In the genomic region with DNA sequence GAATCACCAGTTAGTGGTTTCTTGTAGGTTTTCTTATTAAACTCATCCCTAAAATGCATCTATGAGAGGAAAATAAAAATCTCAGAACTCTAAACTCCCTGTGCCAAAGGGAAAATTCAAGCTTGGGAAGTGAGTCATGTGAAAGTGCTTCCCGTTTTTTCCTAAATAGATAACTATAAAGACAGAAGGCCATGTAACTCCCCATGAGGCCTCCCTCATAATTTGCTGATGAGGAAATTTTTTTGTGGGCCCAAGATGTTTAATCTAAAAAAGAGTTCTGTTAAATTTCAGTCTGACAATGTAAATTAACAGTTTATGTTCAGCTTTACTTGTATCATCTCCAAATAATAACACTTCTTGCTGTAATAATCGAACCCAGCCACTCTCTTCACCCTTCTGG, we compare ENCODE assay signal across 19 cellular contexts.
DNase-seq lines count a peak whose midpoint lies in the region; ATAC-seq, FAIRE-seq and TF ChIP-seq lines count a peak whose summit lies in the region.
"Had no signal": no experiment of that assay in that cellular context is flagged by ENCODE, and none has a peak within 500 bp of the region (broad histone marks: within the 10 kb centered on the region; RNA-seq: fewer than 3 reads in every experiment).

No MANE protein-coding gene starts in this region.

- no peak overlapping the region for H2AK9ac ChIP-seq in IMR-90 (replicated peaks; ENCODE audit: low read depth, low read length, poor library complexity)

- H3K4me1 ChIP-seq in IMR-90 (ENCODE audit: control insufficient read depth, insufficient read depth, low read length) = no peaks in the 10 kb centered on the region
- no peaks in the 10 kb centered on the region for H3K4me1 ChIP-seq in endothelial cell of umbilical vein (ENCODE audit: control insufficient read depth, extremely low read depth, insufficient read depth, low read length)
- peaks cover 3% of the 10 kb centered on the region for H3K4me1 ChIP-seq in mesendoderm (ENCODE audit: control insufficient read depth, low read depth, low read length)
- no peaks in the 10 kb centered on the region for H3K4me1 ChIP-seq in HAP-1

- no CpG with 5 or more reads among the region's 2 CpGs for WGBS in IMR-90 (ENCODE audit: extremely low coverage in 2 of 2, insufficient read length in 1 of 2), 2 experiments
- WGBS in mesendoderm (ENCODE audit: extremely low coverage, insufficient coverage, low lambda C conversion rate) = no CpG with 5 or more reads among the region's 2 CpGs

- no peak for FAIRE-seq in endothelial cell of umbilical vein (lab: Jason Lieb, UNC)
- FAIRE-seq: D721Med, G401.6, GM18507 had no signal

- BruUV-seq in IMR-90 (replicated peaks; lab: Mats Ljungman, UMichigan) (no TSS peak), endothelial cell of umbilical vein (replicated peaks; lab: Mats Ljungman, UMichigan) (no TSS peak)

- H2BK5ac ChIP-seq in IMR-90 (ENCODE audit: low read depth, low read length, poor library complexity, severe bottlenecking) (no peak overlapping the region), mesendoderm (ENCODE audit: low read length) (no peak overlapping the region)

- no peak overlapping the region for H2BK20ac ChIP-seq in IMR-90 (ENCODE audit: low read depth, low read length)

- intact Hi-C loops in IMR-90 (cut with micrococcal nuclease) (no loop called here), endothelial cell of umbilical vein (cut with micrococcal nuclease) (no loop called here)

- H3K9me1 ChIP-seq in IMR-90 (ENCODE audit: insufficient read depth, low read length) = no peaks in the 10 kb centered on the region
- no peaks in the 10 kb centered on the region for H3K9me1 ChIP-seq in endothelial cell of umbilical vein (replicated peaks; ENCODE audit: control insufficient read depth, extremely low read depth, insufficient read depth, low read length)

- H4K91ac ChIP-seq in IMR-90 (ENCODE audit: insufficient read depth, low read depth, low read length) = no peak overlapping the region

- H2AK5ac ChIP-seq in IMR-90 (ENCODE audit: low read depth, low read length) (no peak overlapping the region), mesendoderm (ENCODE audit: low read length) (peak overlapping the region; percentile 54)

- H4K5ac ChIP-seq in IMR-90 (ENCODE audit: low read depth, low read length) = no peak overlapping the region
- H4K5ac ChIP-seq in mesendoderm (ENCODE audit: low read length) = no peak overlapping the region

- H3K27me3 ChIP-seq in IMR-90 (ENCODE audit: control insufficient read depth, insufficient read depth, low read length) = no peaks in the 10 kb centered on the region
- H3K27me3 ChIP-seq in endothelial cell of umbilical vein (ENCODE audit: control insufficient read depth in 2 of 2, insufficient read depth in 2 of 2, low read length in 2 of 2) = no peaks in the 10 kb centered on the region
- H3K27me3 ChIP-seq in mesendoderm (ENCODE audit: insufficient read depth, low read length, poor library complexity) = no peaks in the 10 kb centered on the region
- no peaks in the 10 kb centered on the region for H3K27me3 ChIP-seq in HAP-1 (ENCODE audit: low read depth)

- H3K27ac ChIP-seq in IMR-90 (ENCODE audit: insufficient read depth, low read length) = no peak overlapping the region
- H3K27ac ChIP-seq in endothelial cell of umbilical vein (ENCODE audit: insufficient read depth, low read depth, low read length) = no peak overlapping the region
- no peak overlapping the region for H3K27ac ChIP-seq in mesendoderm (ENCODE audit: low read depth, low read length)

- H3K79me1 ChIP-seq in IMR-90 (ENCODE audit: low read depth in 1 of 2, low read length in 2 of 2) (no peaks in the 10 kb centered on the region), mesendoderm (ENCODE audit: low read length) (no peaks in the 10 kb centered on the region)

- H2AFZ ChIP-seq in IMR-90 (replicated peaks; ENCODE audit: low read length, poor library complexity) (no peak overlapping the region), endothelial cell of umbilical vein (ENCODE audit: low read depth, low read length) (no peak overlapping the region)

- H3K9me3 ChIP-seq in IMR-90 (ENCODE audit: control insufficient read depth, insufficient read depth, low read length) (no peaks in the 10 kb centered on the region), endothelial cell of umbilical vein (replicated peaks; ENCODE audit: control insufficient read depth, insufficient read depth, low read length) (peaks cover 2% of the 10 kb centered on the region), HAP-1 (no peaks in the 10 kb centered on the region)

- no peak for TF ChIP-seq RAD21 in IMR-90 (IDR thresholded peaks at IDR 0.05; ENCODE audit: low read length)

- H3K4me3 ChIP-seq in IMR-90 (ENCODE audit: insufficient read depth, low read depth, low read length) (no peak overlapping the region), endothelial cell of umbilical vein (replicated peaks in 1 of 3; ENCODE audit: insufficient read depth in 1 of 3, low read depth in 1 of 3, low read length in 3 of 3) (no peak overlapping the region), mesendoderm (ENCODE audit: low read length) (no peak overlapping the region), HAP-1 (no peak overlapping the region)

- H3K79me2 ChIP-seq in endothelial cell of umbilical vein (ENCODE audit: control insufficient read depth, insufficient read depth, low read length) (no peaks in the 10 kb centered on the region), mesendoderm (ENCODE audit: control insufficient read depth, insufficient read depth, low read length) (no peaks in the 10 kb centered on the region)

- H4K20me1 ChIP-seq in IMR-90 (ENCODE audit: insufficient read depth, low read length) = no peaks in the 10 kb centered on the region
- H4K20me1 ChIP-seq in endothelial cell of umbilical vein (replicated peaks; ENCODE audit: control insufficient read depth, extremely low read depth, insufficient read depth, low read length) = no peaks in the 10 kb centered on the region

- dilution Hi-C loops in IMR-90 (cut with HindIII; ENCODE audit: low sequenced_read_pairs, unreplicated experiment) (no loop called here), endothelial cell of umbilical vein (cut with MboI; ENCODE audit: extremely low pct_ligation_motif_present, low sequenced_read_pairs) (no loop called here)

- H3K36me3 ChIP-seq in IMR-90 (ENCODE audit: control insufficient read depth, insufficient read depth, low read length) (no peaks in the 10 kb centered on the region), endothelial cell of umbilical vein (ENCODE audit: control insufficient read depth in 2 of 2, extremely low read depth in 1 of 2, insufficient read depth in 2 of 2, low read length in 2 of 2) (no peaks in the 10 kb centered on the region), mesendoderm (ENCODE audit: control insufficient read depth, insufficient read depth, low read length) (no peaks in the 10 kb centered on the region), HAP-1 (replicated peaks) (no peaks in the 10 kb centered on the region)

- no peak overlapping the region for H3K18ac ChIP-seq in IMR-90 (ENCODE audit: low read depth, low read length)
- peak overlapping the region; percentile 68 for H3K18ac ChIP-seq in mesendoderm (ENCODE audit: low read length)

- POLR2A ChIA-PET in IMR-90 (lab: Charles Lee; ENCODE audit: unreplicated experiment) (no interaction called here), endothelial cell of umbilical vein (lab: Charles Lee) (no interaction called here)

- H2BK120ac ChIP-seq in IMR-90 (ENCODE audit: low read depth, low read length) = no peak overlapping the region
- no peak overlapping the region for H2BK120ac ChIP-seq in mesendoderm (ENCODE audit: low read depth, low read length)

- H3K4ac ChIP-seq in IMR-90 (ENCODE audit: low read depth, low read length) (no peak overlapping the region), mesendoderm (ENCODE audit: low read depth, low read length) (no peak overlapping the region)

- no peak overlapping the region for H3K14ac ChIP-seq in IMR-90 (replicated peaks; ENCODE audit: low read depth, low read length)

- H3K9ac ChIP-seq in IMR-90 (ENCODE audit: low read depth, low read length) (no peak overlapping the region), endothelial cell of umbilical vein (replicated peaks; ENCODE audit: extremely low read depth, insufficient read depth, low read length) (no peak overlapping the region), mesendoderm (ENCODE audit: low read length) (no peak overlapping the region)

- H4K8ac ChIP-seq in IMR-90 (ENCODE audit: low read depth in 2 of 2, low read length in 2 of 2) (no peak overlapping the region), mesendoderm (ENCODE audit: low read depth, low read length) (no peak overlapping the region)

- TF ChIP-seq CTCF in IMR-90 (conservative IDR thresholded peaks at IDR 0.05; ENCODE audit: low read depth, low read length) (no peak), endothelial cell of umbilical vein (IDR thresholded peaks at IDR 0.05; ENCODE audit: extremely low read depth in 1 of 2, insufficient read depth in 1 of 2, low read depth in 1 of 2, low read length in 2 of 2) (no peak)

- peak; percentile 9 for DNase-seq in AG20443 (ENCODE audit: low spot score)
- DNase-seq in IMR-90 = peak; percentile 19
- no peak for DNase-seq in endothelial cell of umbilical vein (ENCODE audit: low read depth, low spot score)
- no peak for DNase-seq in mesendoderm
- no peak for DNase-seq in occipital lobe (lab: John Stamatoyannopoulos, UW)
- no peak for DNase-seq in NCI-H1092 (lab: John Stamatoyannopoulos, UW)
- DNase-seq in HAP-1 (ENCODE audit: low spot score in 2 of 2) = no peak
- DNase-seq in COLO668 (lab: John Stamatoyannopoulos, UW; ENCODE audit: unreplicated experiment) = no peak
- DNase-seq: ACHN; CD4-positive, alpha-beta T cell; DMS79; NCI-H187; NCI-H446; NCI-H69; OCI-M1; SHP77 treated with DMSO at 0.1 percent for 48 hours had no signal

- no peak overlapping the region for H3K23ac ChIP-seq in IMR-90 (ENCODE audit: low read depth, low read length)
- no peak overlapping the region for H3K23ac ChIP-seq in mesendoderm (ENCODE audit: low read length)

- in situ Hi-C loops in IMR-90 (cut with MboI; ENCODE audit: low sequenced_read_pairs) = no loop called here
- in situ Hi-C loops in HAP-1 (cut with MboI; ENCODE audit: low sequenced_read_pairs) = no loop called here

- H3K56ac ChIP-seq in IMR-90 (ENCODE audit: extremely low read depth, insufficient read depth, low read length) = no peak overlapping the region
- H3K56ac ChIP-seq in mesendoderm (ENCODE audit: low read length) = no peak overlapping the region

- no peak for TF ChIP-seq POLR2A in IMR-90 (IDR thresholded peaks at IDR 0.05; ENCODE audit: low read depth, low read length)
- no peak for TF ChIP-seq POLR2A in endothelial cell of umbilical vein (IDR thresholded peaks at IDR 0.05; ENCODE audit: low read depth, low read length)

- no peak overlapping the region for H2BK15ac ChIP-seq in IMR-90 (ENCODE audit: low read depth, low read length)
- no peak overlapping the region for H2BK15ac ChIP-seq in mesendoderm (replicated peaks; ENCODE audit: low read depth)

- H3K4me2 ChIP-seq in IMR-90 (ENCODE audit: low read depth, low read length) = no peak overlapping the region
- no peak overlapping the region for H3K4me2 ChIP-seq in endothelial cell of umbilical vein (ENCODE audit: insufficient read depth, low read length)
- no peak overlapping the region for H3K4me2 ChIP-seq in mesendoderm (ENCODE audit: low read length)

- CTCF ChIA-PET in IMR-90 (lab: Yijun Ruan, JAX) = interaction anchor here (0.9 kb wide), 1 partner anchor 268 kb away, joined by 3 read pairs; no protein-coding TSS in a partner anchor
- CTCF ChIA-PET in endothelial cell of umbilical vein (lab: Charles Lee) = interaction anchor here (1.0 kb wide), 1 partner anchor 11 kb away, joined by 3 read pairs; no protein-coding TSS in a partner anchor

- ATAC-seq in IMR-90 (ENCODE audit: low read depth) = no peak; the same call in 1 of the 2 replicates

Comparison
In these comparisons a context has a peak if more than half of its experiments do, and no peak if none do; other contexts are left out.
1. DNase-seq: peak in AG20443 (single experiment) and IMR-90 (single experiment); none in endothelial cell of umbilical vein (single experiment), mesendoderm (single experiment), occipital lobe (single experiment), NCI-H1092 (single experiment), HAP-1 (0 of 2) and COLO668 (single experiment).